ENCODE assay signal across 1 cellular context in the genomic region with DNA sequence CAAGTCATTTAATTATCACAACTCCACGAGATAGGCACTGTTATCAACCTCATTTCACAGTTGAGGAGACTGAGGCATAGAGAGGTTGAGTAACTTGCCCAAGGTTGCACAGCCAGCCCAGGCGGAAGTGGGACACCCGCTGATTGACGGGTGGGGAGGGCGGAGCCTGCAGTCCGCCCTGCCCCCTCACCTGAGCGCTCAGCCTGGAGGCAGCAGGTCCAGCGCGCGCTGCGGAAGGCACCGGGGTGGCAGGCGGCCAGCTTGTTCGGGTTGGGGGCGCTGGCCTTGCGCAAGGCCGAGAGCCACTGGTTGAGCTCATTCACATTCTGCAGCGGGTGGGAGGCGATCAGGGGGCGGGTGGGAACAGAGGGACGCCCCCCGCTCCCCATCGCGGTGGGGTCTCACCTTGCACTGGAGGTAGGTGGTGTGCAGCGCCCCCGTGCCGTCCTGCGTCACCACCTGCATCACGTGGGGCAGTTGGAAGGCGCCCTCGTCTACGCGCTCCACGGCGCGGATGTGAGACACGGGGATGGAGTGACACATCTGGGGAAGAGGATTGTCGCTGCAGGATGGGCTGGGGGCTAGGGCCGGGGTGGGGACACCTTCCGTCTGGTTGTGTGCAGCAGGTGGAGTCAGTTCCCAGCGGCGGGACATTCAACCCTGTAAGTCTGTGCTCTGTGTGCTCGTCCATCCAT.
A peak's percentile ranks its signal among the peaks of the same experiment; 100 is the strongest.
TF ChIP-seq lines count a peak whose summit lies in the region.

No MANE protein-coding gene starts in this region.

TF ChIP-seq in HEK293, 187 proteins besides CTCF, POLR2A, EP300 and RAD21 (continued from another document):
- TF ChIP-seq, protein P1, sequence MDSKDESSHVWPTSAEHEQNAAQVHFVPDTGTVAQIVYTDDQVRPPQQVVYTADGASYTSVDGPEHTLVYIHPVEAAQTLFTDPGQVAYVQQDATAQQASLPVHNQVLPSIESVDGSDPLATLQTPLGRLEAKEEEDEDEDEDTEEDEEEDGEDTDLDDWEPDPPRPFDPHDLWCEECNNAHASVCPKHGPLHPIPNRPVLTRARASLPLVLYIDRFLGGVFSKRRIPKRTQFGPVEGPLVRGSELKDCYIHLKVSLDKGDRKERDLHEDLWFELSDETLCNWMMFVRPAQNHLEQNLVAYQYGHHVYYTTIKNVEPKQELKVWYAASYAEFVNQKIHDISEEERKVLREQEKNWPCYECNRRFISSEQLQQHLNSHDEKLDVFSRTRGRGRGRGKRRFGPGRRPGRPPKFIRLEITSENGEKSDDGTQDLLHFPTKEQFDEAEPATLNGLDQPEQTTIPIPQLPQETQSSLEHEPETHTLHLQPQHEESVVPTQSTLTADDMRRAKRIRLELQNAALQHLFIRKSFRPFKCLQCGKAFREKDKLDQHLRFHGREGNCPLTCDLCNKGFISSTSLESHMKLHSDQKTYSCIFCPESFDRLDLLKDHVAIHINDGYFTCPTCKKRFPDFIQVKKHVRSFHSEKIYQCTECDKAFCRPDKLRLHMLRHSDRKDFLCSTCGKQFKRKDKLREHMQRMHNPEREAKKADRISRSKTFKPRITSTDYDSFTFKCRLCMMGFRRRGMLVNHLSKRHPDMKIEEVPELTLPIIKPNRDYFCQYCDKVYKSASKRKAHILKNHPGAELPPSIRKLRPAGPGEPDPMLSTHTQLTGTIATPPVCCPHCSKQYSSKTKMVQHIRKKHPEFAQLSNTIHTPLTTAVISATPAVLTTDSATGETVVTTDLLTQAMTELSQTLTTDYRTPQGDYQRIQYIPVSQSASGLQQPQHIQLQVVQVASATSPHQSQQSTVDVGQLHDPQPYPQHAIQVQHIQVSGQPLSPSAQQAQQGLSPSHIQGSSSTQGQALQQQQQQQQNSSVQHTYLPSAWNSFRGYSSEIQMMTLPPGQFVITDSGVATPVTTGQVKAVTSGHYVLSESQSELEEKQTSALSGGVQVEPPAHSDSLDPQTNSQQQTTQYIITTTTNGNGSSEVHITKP (tag by site-specific recombination; IDR thresholded peaks at IDR 0.05): peak; percentile 66
- TF ChIP-seq ZNF426 (tag by site-specific recombination; IDR thresholded peaks at IDR 0.05) (no peak), ZNF76 (tag by site-specific recombination; IDR thresholded peaks at IDR 0.05; ENCODE audit: borderline replicate concordance, low read depth) (no peak), ZNF514 (tag by site-specific recombination; IDR thresholded peaks at IDR 0.05) (no peak), ZXDB (tag by site-specific recombination; IDR thresholded peaks at IDR 0.05) (peak; percentile 51; the same call in 1 of the 2 replicates), ZNF596 (tag by site-specific recombination; IDR thresholded peaks at IDR 0.05) (no peak), KLF9 (tag by site-specific recombination; IDR thresholded peaks at IDR 0.05; ENCODE audit: low read depth) (no peak), ZFP3 (tag by site-specific recombination; IDR thresholded peaks at IDR 0.05; ENCODE audit: low read depth) (no peak), BCL11B (tag by site-specific recombination; IDR thresholded peaks at IDR 0.05; ENCODE audit: low read depth) (no peak), ZNF654 (tag by site-specific recombination; IDR thresholded peaks at IDR 0.05; ENCODE audit: low read depth) (no peak), ZNF549 (tag by site-specific recombination; IDR thresholded peaks at IDR 0.05) (no peak), ZNF677 (tag by site-specific recombination; IDR thresholded peaks at IDR 0.05) (no peak), FEZF1 (tag by site-specific recombination; IDR thresholded peaks at IDR 0.05) (no peak), HOXA7 (CRISPR knock-in tag; IDR thresholded peaks at IDR 0.05; ENCODE audit: borderline replicate concordance) (no peak), ZNF521 (tag by site-specific recombination; IDR thresholded peaks at IDR 0.05) (no peak), ZNF830 (tag by site-specific recombination; IDR thresholded peaks at IDR 0.05; ENCODE audit: low read depth) (no peak), ZNF311 (tag by site-specific recombination; IDR thresholded peaks at IDR 0.05; ENCODE audit: borderline replicate concordance) (no peak), KLF1 (tag by site-specific recombination; IDR thresholded peaks at IDR 0.05) (no peak), ZFHX2 (tag by site-specific recombination; conservative IDR thresholded peaks at IDR 0.05) (peak; percentile 91), ZNF19 (tag by site-specific recombination; IDR thresholded peaks at IDR 0.05; ENCODE audit: low read depth) (no peak), ZNF114 (tag by site-specific recombination; IDR thresholded peaks at IDR 0.05) (no peak), ZNF169 (tag by site-specific recombination; IDR thresholded peaks at IDR 0.05) (no peak), ZNF133 (tag by site-specific recombination; IDR thresholded peaks at IDR 0.05) (no peak), ZNF600 (tag by site-specific recombination; IDR thresholded peaks at IDR 0.05) (peak; percentile 49; the same call in 1 of the 2 replicates), ZNF843 (tag by site-specific recombination; IDR thresholded peaks at IDR 0.05) (no peak), ZNF394 (tag by site-specific recombination; IDR thresholded peaks at IDR 0.05; ENCODE audit: borderline replicate concordance) (no peak)
- TF ChIP-seq, protein P2, sequence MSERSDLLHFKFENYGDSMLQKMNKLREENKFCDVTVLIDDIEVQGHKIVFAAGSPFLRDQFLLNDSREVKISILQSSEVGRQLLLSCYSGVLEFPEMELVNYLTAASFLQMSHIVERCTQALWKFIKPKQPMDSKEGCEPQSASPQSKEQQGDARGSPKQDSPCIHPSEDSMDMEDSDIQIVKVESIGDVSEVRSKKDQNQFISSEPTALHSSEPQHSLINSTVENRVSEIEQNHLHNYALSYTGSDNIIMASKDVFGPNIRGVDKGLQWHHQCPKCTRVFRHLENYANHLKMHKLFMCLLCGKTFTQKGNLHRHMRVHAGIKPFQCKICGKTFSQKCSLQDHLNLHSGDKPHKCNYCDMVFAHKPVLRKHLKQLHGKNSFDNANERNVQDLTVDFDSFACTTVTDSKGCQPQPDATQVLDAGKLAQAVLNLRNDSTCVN (tag by site-specific recombination; optimal IDR thresholded peaks at IDR 0.05): peak; percentile 35
- TF ChIP-seq, protein P3, sequence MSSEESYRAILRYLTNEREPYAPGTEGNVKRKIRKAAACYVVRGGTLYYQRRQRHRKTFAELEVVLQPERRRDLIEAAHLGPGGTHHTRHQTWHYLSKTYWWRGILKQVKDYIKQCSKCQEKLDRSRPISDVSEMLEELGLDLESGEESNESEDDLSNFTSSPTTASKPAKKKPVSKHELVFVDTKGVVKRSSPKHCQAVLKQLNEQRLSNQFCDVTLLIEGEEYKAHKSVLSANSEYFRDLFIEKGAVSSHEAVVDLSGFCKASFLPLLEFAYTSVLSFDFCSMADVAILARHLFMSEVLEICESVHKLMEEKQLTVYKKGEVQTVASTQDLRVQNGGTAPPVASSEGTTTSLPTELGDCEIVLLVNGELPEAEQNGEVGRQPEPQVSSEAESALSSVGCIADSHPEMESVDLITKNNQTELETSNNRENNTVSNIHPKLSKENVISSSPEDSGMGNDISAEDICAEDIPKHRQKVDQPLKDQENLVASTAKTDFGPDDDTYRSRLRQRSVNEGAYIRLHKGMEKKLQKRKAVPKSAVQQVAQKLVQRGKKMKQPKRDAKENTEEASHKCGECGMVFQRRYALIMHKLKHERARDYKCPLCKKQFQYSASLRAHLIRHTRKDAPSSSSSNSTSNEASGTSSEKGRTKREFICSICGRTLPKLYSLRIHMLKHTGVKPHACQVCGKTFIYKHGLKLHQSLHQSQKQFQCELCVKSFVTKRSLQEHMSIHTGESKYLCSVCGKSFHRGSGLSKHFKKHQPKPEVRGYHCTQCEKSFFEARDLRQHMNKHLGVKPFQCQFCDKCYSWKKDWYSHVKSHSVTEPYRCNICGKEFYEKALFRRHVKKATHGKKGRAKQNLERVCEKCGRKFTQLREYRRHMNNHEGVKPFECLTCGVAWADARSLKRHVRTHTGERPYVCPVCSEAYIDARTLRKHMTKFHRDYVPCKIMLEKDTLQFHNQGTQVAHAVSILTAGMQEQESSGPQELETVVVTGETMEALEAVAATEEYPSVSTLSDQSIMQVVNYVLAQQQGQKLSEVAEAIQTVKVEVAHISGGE (tag by site-specific recombination; conservative IDR thresholded peaks at IDR 0.05; ENCODE audit: low read depth): no peak
- TF ChIP-seq, protein P4, sequence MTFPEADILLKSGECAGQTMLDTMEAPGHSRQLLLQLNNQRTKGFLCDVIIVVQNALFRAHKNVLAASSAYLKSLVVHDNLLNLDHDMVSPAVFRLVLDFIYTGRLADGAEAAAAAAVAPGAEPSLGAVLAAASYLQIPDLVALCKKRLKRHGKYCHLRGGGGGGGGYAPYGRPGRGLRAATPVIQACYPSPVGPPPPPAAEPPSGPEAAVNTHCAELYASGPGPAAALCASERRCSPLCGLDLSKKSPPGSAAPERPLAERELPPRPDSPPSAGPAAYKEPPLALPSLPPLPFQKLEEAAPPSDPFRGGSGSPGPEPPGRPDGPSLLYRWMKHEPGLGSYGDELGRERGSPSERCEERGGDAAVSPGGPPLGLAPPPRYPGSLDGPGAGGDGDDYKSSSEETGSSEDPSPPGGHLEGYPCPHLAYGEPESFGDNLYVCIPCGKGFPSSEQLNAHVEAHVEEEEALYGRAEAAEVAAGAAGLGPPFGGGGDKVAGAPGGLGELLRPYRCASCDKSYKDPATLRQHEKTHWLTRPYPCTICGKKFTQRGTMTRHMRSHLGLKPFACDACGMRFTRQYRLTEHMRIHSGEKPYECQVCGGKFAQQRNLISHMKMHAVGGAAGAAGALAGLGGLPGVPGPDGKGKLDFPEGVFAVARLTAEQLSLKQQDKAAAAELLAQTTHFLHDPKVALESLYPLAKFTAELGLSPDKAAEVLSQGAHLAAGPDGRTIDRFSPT (tag by site-specific recombination; IDR thresholded peaks at IDR 0.05): no peak
- TF ChIP-seq, protein P5, sequence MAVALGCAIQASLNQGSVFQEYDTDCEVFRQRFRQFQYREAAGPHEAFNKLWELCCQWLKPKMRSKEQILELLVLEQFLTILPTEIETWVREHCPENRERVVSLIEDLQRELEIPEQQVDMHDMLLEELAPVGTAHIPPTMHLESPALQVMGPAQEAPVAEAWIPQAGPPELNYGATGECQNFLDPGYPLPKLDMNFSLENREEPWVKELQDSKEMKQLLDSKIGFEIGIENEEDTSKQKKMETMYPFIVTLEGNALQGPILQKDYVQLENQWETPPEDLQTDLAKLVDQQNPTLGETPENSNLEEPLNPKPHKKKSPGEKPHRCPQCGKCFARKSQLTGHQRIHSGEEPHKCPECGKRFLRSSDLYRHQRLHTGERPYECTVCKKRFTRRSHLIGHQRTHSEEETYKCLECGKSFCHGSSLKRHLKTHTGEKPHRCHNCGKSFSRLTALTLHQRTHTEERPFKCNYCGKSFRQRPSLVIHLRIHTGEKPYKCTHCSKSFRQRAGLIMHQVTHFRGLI (tag by site-specific recombination; IDR thresholded peaks at IDR 0.05): no peak
- TF ChIP-seq, protein P6, sequence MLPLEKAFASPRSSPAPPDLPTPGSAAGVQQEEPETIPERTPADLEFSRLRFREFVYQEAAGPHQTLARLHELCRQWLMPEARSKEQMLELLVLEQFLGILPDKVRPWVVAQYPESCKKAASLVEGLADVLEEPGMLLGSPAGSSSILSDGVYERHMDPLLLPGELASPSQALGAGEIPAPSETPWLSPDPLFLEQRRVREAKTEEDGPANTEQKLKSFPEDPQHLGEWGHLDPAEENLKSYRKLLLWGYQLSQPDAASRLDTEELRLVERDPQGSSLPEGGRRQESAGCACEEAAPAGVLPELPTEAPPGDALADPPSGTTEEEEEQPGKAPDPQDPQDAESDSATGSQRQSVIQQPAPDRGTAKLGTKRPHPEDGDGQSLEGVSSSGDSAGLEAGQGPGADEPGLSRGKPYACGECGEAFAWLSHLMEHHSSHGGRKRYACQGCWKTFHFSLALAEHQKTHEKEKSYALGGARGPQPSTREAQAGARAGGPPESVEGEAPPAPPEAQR (tag by site-specific recombination; IDR thresholded peaks at IDR 0.05): no peak
- TF ChIP-seq, protein P7, sequence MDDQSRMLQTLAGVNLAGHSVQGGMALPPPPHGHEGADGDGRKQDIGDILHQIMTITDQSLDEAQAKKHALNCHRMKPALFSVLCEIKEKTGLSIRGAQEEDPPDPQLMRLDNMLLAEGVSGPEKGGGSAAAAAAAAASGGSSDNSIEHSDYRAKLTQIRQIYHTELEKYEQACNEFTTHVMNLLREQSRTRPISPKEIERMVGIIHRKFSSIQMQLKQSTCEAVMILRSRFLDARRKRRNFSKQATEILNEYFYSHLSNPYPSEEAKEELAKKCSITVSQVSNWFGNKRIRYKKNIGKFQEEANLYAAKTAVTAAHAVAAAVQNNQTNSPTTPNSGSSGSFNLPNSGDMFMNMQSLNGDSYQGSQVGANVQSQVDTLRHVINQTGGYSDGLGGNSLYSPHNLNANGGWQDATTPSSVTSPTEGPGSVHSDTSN (CRISPR knock-in tag; IDR thresholded peaks at IDR 0.05): no peak
- TF ChIP-seq, protein P8, sequence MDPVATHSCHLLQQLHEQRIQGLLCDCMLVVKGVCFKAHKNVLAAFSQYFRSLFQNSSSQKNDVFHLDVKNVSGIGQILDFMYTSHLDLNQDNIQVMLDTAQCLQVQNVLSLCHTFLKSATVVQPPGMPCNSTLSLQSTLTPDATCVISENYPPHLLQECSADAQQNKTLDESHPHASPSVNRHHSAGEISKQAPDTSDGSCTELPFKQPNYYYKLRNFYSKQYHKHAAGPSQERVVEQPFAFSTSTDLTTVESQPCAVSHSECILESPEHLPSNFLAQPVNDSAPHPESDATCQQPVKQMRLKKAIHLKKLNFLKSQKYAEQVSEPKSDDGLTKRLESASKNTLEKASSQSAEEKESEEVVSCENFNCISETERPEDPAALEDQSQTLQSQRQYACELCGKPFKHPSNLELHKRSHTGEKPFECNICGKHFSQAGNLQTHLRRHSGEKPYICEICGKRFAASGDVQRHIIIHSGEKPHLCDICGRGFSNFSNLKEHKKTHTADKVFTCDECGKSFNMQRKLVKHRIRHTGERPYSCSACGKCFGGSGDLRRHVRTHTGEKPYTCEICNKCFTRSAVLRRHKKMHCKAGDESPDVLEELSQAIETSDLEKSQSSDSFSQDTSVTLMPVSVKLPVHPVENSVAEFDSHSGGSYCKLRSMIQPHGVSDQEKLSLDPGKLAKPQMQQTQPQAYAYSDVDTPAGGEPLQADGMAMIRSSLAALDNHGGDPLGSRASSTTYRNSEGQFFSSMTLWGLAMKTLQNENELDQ (tag by site-specific recombination; IDR thresholded peaks at IDR 0.05; ENCODE audit: low read depth): no peak
